In the genomic region with DNA sequence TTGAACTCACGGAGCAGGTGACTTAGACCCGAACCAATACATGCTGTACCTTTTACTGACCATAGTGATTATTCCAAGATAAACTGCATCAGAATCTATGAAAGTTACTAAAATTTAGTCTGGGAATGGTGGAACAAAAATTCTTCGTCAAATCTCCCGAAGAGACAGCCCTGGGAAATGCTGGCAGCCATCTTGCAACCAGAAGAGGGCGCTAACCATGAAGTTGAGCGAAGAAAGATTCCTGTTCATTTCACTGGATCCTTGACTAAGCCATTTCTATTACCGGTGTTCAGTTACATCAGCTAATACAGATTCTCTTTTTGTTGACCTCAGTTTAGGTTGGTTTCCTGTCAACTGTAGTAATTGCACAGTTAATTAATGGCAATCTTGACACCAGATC, we compare ENCODE assay signal across 2 cellular contexts.
TF ChIP-seq lines count a peak whose summit lies in the region.

No MANE protein-coding gene starts in this region.

TF ChIP-seq in WTC11, 78 proteins besides CTCF, POLR2A, EP300 and RAD21 (continued from another document):
- TF ChIP-seq, protein P1, sequence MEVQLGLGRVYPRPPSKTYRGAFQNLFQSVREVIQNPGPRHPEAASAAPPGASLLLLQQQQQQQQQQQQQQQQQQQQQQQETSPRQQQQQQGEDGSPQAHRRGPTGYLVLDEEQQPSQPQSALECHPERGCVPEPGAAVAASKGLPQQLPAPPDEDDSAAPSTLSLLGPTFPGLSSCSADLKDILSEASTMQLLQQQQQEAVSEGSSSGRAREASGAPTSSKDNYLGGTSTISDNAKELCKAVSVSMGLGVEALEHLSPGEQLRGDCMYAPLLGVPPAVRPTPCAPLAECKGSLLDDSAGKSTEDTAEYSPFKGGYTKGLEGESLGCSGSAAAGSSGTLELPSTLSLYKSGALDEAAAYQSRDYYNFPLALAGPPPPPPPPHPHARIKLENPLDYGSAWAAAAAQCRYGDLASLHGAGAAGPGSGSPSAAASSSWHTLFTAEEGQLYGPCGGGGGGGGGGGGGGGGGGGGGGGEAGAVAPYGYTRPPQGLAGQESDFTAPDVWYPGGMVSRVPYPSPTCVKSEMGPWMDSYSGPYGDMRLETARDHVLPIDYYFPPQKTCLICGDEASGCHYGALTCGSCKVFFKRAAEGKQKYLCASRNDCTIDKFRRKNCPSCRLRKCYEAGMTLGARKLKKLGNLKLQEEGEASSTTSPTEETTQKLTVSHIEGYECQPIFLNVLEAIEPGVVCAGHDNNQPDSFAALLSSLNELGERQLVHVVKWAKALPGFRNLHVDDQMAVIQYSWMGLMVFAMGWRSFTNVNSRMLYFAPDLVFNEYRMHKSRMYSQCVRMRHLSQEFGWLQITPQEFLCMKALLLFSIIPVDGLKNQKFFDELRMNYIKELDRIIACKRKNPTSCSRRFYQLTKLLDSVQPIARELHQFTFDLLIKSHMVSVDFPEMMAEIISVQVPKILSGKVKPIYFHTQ (CRISPR knock-in tag; IDR thresholded peaks at IDR 0.05): no peak
- no peak for TF ChIP-seq TEAD1 (CRISPR knock-in tag; IDR thresholded peaks at IDR 0.05)
- TF ChIP-seq, protein P2, sequence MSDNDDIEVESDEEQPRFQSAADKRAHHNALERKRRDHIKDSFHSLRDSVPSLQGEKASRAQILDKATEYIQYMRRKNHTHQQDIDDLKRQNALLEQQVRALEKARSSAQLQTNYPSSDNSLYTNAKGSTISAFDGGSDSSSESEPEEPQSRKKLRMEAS (CRISPR knock-in tag; IDR thresholded peaks at IDR 0.05): no peak
- no peak for TF ChIP-seq GABPB1 (CRISPR knock-in tag; IDR thresholded peaks at IDR 0.05)
- TF ChIP-seq, protein P3, sequence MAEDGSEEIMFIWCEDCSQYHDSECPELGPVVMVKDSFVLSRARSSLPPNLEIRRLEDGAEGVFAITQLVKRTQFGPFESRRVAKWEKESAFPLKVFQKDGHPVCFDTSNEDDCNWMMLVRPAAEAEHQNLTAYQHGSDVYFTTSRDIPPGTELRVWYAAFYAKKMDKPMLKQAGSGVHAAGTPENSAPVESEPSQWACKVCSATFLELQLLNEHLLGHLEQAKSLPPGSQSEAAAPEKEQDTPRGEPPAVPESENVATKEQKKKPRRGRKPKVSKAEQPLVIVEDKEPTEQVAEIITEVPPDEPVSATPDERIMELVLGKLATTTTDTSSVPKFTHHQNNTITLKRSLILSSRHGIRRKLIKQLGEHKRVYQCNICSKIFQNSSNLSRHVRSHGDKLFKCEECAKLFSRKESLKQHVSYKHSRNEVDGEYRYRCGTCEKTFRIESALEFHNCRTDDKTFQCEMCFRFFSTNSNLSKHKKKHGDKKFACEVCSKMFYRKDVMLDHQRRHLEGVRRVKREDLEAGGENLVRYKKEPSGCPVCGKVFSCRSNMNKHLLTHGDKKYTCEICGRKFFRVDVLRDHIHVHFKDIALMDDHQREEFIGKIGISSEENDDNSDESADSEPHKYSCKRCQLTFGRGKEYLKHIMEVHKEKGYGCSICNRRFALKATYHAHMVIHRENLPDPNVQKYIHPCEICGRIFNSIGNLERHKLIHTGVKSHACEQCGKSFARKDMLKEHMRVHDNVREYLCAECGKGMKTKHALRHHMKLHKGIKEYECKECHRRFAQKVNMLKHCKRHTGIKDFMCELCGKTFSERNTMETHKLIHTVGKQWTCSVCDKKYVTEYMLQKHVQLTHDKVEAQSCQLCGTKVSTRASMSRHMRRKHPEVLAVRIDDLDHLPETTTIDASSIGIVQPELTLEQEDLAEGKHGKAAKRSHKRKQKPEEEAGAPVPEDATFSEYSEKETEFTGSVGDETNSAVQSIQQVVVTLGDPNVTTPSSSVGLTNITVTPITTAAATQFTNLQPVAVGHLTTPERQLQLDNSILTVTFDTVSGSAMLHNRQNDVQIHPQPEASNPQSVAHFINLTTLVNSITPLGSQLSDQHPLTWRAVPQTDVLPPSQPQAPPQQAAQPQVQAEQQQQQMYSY (CRISPR knock-in tag; IDR thresholded peaks at IDR 0.05): no peak
- TF ChIP-seq, protein P4, sequence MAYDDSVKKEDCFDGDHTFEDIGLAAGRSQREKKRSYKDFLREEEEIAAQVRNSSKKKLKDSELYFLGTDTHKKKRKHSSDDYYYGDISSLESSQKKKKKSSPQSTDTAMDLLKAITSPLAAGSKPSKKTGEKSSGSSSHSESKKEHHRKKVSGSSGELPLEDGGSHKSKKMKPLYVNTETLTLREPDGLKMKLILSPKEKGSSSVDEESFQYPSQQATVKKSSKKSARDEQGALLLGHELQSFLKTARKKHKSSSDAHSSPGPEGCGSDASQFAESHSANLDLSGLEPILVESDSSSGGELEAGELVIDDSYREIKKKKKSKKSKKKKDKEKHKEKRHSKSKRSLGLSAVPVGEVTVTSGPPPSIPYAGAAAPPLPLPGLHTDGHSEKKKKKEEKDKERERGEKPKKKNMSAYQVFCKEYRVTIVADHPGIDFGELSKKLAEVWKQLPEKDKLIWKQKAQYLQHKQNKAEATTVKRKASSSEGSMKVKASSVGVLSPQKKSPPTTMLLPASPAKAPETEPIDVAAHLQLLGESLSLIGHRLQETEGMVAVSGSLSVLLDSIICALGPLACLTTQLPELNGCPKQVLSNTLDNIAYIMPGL (CRISPR knock-in tag; IDR thresholded peaks at IDR 0.05): no peak
- no peak for TF ChIP-seq RORB (CRISPR knock-in tag; IDR thresholded peaks at IDR 0.05)
- no peak for TF ChIP-seq TEAD4 (CRISPR knock-in tag; IDR thresholded peaks at IDR 0.05)
- TF ChIP-seq, protein P5, sequence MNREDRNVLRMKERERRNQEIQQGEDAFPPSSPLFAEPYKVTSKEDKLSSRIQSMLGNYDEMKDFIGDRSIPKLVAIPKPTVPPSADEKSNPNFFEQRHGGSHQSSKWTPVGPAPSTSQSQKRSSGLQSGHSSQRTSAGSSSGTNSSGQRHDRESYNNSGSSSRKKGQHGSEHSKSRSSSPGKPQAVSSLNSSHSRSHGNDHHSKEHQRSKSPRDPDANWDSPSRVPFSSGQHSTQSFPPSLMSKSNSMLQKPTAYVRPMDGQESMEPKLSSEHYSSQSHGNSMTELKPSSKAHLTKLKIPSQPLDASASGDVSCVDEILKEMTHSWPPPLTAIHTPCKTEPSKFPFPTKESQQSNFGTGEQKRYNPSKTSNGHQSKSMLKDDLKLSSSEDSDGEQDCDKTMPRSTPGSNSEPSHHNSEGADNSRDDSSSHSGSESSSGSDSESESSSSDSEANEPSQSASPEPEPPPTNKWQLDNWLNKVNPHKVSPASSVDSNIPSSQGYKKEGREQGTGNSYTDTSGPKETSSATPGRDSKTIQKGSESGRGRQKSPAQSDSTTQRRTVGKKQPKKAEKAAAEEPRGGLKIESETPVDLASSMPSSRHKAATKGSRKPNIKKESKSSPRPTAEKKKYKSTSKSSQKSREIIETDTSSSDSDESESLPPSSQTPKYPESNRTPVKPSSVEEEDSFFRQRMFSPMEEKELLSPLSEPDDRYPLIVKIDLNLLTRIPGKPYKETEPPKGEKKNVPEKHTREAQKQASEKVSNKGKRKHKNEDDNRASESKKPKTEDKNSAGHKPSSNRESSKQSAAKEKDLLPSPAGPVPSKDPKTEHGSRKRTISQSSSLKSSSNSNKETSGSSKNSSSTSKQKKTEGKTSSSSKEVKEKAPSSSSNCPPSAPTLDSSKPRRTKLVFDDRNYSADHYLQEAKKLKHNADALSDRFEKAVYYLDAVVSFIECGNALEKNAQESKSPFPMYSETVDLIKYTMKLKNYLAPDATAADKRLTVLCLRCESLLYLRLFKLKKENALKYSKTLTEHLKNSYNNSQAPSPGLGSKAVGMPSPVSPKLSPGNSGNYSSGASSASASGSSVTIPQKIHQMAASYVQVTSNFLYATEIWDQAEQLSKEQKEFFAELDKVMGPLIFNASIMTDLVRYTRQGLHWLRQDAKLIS (CRISPR knock-in tag; IDR thresholded peaks at IDR 0.05; ENCODE audit: borderline replicate concordance): no peak
TF ChIP-seq in WTC11: peak in this region for 0.

TF ChIP-seq in liver, 16 proteins besides CTCF, POLR2A, EP300 and RAD21 (continued from another document):
- TF ChIP-seq, protein P6, sequence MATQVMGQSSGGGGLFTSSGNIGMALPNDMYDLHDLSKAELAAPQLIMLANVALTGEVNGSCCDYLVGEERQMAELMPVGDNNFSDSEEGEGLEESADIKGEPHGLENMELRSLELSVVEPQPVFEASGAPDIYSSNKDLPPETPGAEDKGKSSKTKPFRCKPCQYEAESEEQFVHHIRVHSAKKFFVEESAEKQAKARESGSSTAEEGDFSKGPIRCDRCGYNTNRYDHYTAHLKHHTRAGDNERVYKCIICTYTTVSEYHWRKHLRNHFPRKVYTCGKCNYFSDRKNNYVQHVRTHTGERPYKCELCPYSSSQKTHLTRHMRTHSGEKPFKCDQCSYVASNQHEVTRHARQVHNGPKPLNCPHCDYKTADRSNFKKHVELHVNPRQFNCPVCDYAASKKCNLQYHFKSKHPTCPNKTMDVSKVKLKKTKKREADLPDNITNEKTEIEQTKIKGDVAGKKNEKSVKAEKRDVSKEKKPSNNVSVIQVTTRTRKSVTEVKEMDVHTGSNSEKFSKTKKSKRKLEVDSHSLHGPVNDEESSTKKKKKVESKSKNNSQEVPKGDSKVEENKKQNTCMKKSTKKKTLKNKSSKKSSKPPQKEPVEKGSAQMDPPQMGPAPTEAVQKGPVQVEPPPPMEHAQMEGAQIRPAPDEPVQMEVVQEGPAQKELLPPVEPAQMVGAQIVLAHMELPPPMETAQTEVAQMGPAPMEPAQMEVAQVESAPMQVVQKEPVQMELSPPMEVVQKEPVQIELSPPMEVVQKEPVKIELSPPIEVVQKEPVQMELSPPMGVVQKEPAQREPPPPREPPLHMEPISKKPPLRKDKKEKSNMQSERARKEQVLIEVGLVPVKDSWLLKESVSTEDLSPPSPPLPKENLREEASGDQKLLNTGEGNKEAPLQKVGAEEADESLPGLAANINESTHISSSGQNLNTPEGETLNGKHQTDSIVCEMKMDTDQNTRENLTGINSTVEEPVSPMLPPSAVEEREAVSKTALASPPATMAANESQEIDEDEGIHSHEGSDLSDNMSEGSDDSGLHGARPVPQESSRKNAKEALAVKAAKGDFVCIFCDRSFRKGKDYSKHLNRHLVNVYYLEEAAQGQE (IDR thresholded peaks at IDR 0.05): no peak
- TF ChIP-seq FOXA1 (IDR thresholded peaks at IDR 0.05): no peak
